Comparison of ENCODE assay signal across 9 cellular contexts in genomic region chr18:21163647-21164625, GRCh38. TPM values are rescaled to one million over a fixed set of nuclear protein-coding genes. Genes with fewer than 3 reads are reported as not detected.
DNase-seq lines count a peak whose midpoint lies in the region; ATAC-seq, FAIRE-seq and TF ChIP-seq lines count a peak whose summit lies in the region.
"Had no signal": no experiment of that assay in that cellular context is flagged by ENCODE, and none has a peak within 500 bp of the region (broad histone marks: within the 10 kb centered on the region; RNA-seq: fewer than 3 reads in every experiment).

No MANE protein-coding gene starts in this region.

- peak overlapping the region; percentile 21; the same call in 1 of the 2 replicates for H3K9ac ChIP-seq in OCI-LY1 (ENCODE audit: low read length)

- intact Hi-C loops in naive thymus-derived CD4-positive, alpha-beta T cell (cut with micrococcal nuclease): no loop called here

- H3K9me3 Mint-ChIP-seq in naive thymus-derived CD4-positive, alpha-beta T cell: peaks cover 0 to 6% (median 0%) of the 10 kb centered on the region in 11 donors
- H3K9me3 Mint-ChIP-seq in nephron progenitor cell: peaks cover 8% of the 10 kb centered on the region
- H3K9me3 Mint-ChIP-seq in activated CD8-positive, alpha-beta T cell treated with anti-CD3 and anti-CD28 coated beads, Interleukin-2, amount 10 ng/mL, durations not matched to agents 7 days and 5 days (ENCODE audit: insufficient read depth): no peaks in the 10 kb centered on the region
- H3K9me3 Mint-ChIP-seq: activated naive CD4-positive, alpha-beta T cell treated with anti-CD3 and anti-CD28 coated beads, Interleukin-2, amount 50 U/mL, for 24 hours had no signal

- H3K36me3 ChIP-seq in OCI-LY1 (ENCODE audit: insufficient read depth, low read length) (no peaks in the 10 kb centered on the region), Peyer's patch (no peaks in the 10 kb centered on the region)
- no peaks in the 10 kb centered on the region for H3K36me3 ChIP-seq in naive thymus-derived CD4-positive, alpha-beta T cell (ENCODE audit: control insufficient read depth in 2 of 3, insufficient read depth in 3 of 3, low read length in 3 of 3)

- ATAC-seq in naive thymus-derived CD4-positive, alpha-beta T cell: peak; percentile 93
- no peak for ATAC-seq in activated CD8-positive, alpha-beta T cell treated with anti-CD3 and anti-CD28 coated beads, Interleukin-2, amount 10 ng/mL, durations not matched to agents 7 days and 5 days

- H4K20me1 ChIP-seq in OCI-LY1 (ENCODE audit: insufficient read depth, low read length): no peaks in the 10 kb centered on the region

- H3K27me3 ChIP-seq in OCI-LY1 (ENCODE audit: insufficient read depth, low read length): no peaks in the 10 kb centered on the region
- H3K27me3 ChIP-seq in naive thymus-derived CD4-positive, alpha-beta T cell (ENCODE audit: control insufficient read depth in 2 of 2, insufficient read depth in 2 of 2, low read length in 2 of 2): no peaks in the 10 kb centered on the region
- no peaks in the 10 kb centered on the region for H3K27me3 ChIP-seq in Peyer's patch

- no peaks in the 10 kb centered on the region for H3K36me3 Mint-ChIP-seq in naive thymus-derived CD4-positive, alpha-beta T cell
- H3K36me3 Mint-ChIP-seq in nephron progenitor cell (ENCODE audit: low read depth): peaks cover 4% of the 10 kb centered on the region
- no peaks in the 10 kb centered on the region for H3K36me3 Mint-ChIP-seq in activated CD8-positive, alpha-beta T cell treated with anti-CD3 and anti-CD28 coated beads, Interleukin-2, amount 10 ng/mL, durations not matched to agents 7 days and 5 days (ENCODE audit: low read depth)
- H3K36me3 Mint-ChIP-seq: activated naive CD4-positive, alpha-beta T cell treated with anti-CD3 and anti-CD28 coated beads, Interleukin-2, amount 50 U/mL, for 24 hours had no signal

- TF ChIP-seq CTCF in OCI-LY1 (IDR thresholded peaks at IDR 0.05; ENCODE audit: low read length) (no peak), nephron progenitor cell (IDR thresholded peaks at IDR 0.05) (no peak), Peyer's patch (IDR thresholded peaks at IDR 0.05) (no peak)

- H3K27ac ChIP-seq in OCI-LY1 (ENCODE audit: low read depth, low read length, poor library complexity, severe bottlenecking) (peak overlapping the region; percentile 19), Peyer's patch (peak overlapping the region in 2 of 4 donors; percentile 52 to 55)
- no peak overlapping the region for H3K27ac ChIP-seq in naive thymus-derived CD4-positive, alpha-beta T cell (ENCODE audit: low read depth, low read length)

- H3K27ac Mint-ChIP-seq in naive thymus-derived CD4-positive, alpha-beta T cell: no peak overlapping the region
- no peak overlapping the region for H3K27ac Mint-ChIP-seq in nephron progenitor cell
- no peak overlapping the region for H3K27ac Mint-ChIP-seq in activated CD8-positive, alpha-beta T cell treated with anti-CD3 and anti-CD28 coated beads, Interleukin-2, amount 10 ng/mL, durations not matched to agents 7 days and 5 days
- H3K27ac Mint-ChIP-seq: activated naive CD4-positive, alpha-beta T cell treated with anti-CD3 and anti-CD28 coated beads, Interleukin-2, amount 50 U/mL, for 24 hours had no signal

- peak; percentile 12 for FAIRE-seq in endometrium (lab: Jason Lieb, UNC)

- H3K4me1 Mint-ChIP-seq in naive thymus-derived CD4-positive, alpha-beta T cell: peaks cover 0 to 2% (median 0%) of the 10 kb centered on the region in 7 donors
- no peaks in the 10 kb centered on the region for H3K4me1 Mint-ChIP-seq in nephron progenitor cell
- no peaks in the 10 kb centered on the region for H3K4me1 Mint-ChIP-seq in activated CD8-positive, alpha-beta T cell treated with anti-CD3 and anti-CD28 coated beads, Interleukin-2, amount 10 ng/mL, durations not matched to agents 7 days and 5 days (ENCODE audit: low read depth)
- H3K4me1 Mint-ChIP-seq: activated naive CD4-positive, alpha-beta T cell treated with anti-CD3 and anti-CD28 coated beads, Interleukin-2, amount 50 U/mL, for 24 hours had no signal

- H3K4me1 ChIP-seq in OCI-LY1 (ENCODE audit: insufficient read depth, low read length, severe bottlenecking) (peaks cover 47% of the 10 kb centered on the region), Peyer's patch (no peaks in the 10 kb centered on the region)
- no peaks in the 10 kb centered on the region for H3K4me1 ChIP-seq in naive thymus-derived CD4-positive, alpha-beta T cell (ENCODE audit: control insufficient read depth in 2 of 2, insufficient read depth in 2 of 2, low read length in 2 of 2)

- H3K4me2 ChIP-seq in OCI-LY1 (ENCODE audit: low read length): no peak overlapping the region

- POLR2A ChIA-PET in naive thymus-derived CD4-positive, alpha-beta T cell (lab: Charles Lee): no interaction called here
- POLR2A ChIA-PET in activated CD8-positive, alpha-beta T cell treated with anti-CD3 and anti-CD28 coated beads, Interleukin-2, amount 10 ng/mL, durations not matched to agents 7 days and 5 days (lab: Charles Lee): interaction anchor here (0.7 kb wide), 1 partner anchor 32 kb away, joined by 3 read pairs; no protein-coding TSS in a partner anchor

- TF ChIP-seq POLR2A in Peyer's patch (IDR thresholded peaks at IDR 0.05): no peak

- H3K4me3 ChIP-seq in OCI-LY1 (ENCODE audit: low read depth, low read length, poor library complexity, severe bottlenecking): no peak overlapping the region
- no peak overlapping the region for H3K4me3 ChIP-seq in naive thymus-derived CD4-positive, alpha-beta T cell (ENCODE audit: low read length)
- H3K4me3 ChIP-seq in Peyer's patch: no peak overlapping the region

- 0 out of 2 replicates have a peak overlapping the region, but pooled peaks have one; percentile 32 for H2AFZ ChIP-seq in OCI-LY1 (ENCODE audit: low read length)

- no peaks in the 10 kb centered on the region for H3K9me3 ChIP-seq in OCI-LY1 (ENCODE audit: low read length)
- no peaks in the 10 kb centered on the region for H3K9me3 ChIP-seq in naive thymus-derived CD4-positive, alpha-beta T cell (ENCODE audit: control insufficient read depth in 2 of 3, low read length in 3 of 3)
- H3K9me3 ChIP-seq in Peyer's patch: no peaks in the 10 kb centered on the region

- no peaks in the 10 kb centered on the region for H3K9me2 ChIP-seq in OCI-LY1 (ENCODE audit: low read depth, low read length)

- CTCF ChIA-PET in naive thymus-derived CD4-positive, alpha-beta T cell (lab: Charles Lee): no interaction called here
- CTCF ChIA-PET in activated CD8-positive, alpha-beta T cell treated with anti-CD3 and anti-CD28 coated beads, Interleukin-2, amount 10 ng/mL, durations not matched to agents 7 days and 5 days (lab: Charles Lee): no interaction called here

- no peak overlapping the region for H3K4me3 Mint-ChIP-seq in naive thymus-derived CD4-positive, alpha-beta T cell
- H3K4me3 Mint-ChIP-seq in nephron progenitor cell: no peak overlapping the region
- H3K4me3 Mint-ChIP-seq in activated CD8-positive, alpha-beta T cell treated with anti-CD3 and anti-CD28 coated beads, Interleukin-2, amount 10 ng/mL, durations not matched to agents 7 days and 5 days: no peak overlapping the region
- H3K4me3 Mint-ChIP-seq: activated naive CD4-positive, alpha-beta T cell treated with anti-CD3 and anti-CD28 coated beads, Interleukin-2, amount 50 U/mL, for 24 hours had no signal

- no peaks in the 10 kb centered on the region for H3K79me2 ChIP-seq in OCI-LY1 (ENCODE audit: insufficient read depth, low read length)

- DNase-seq in CD1c-positive myeloid dendritic cell (ENCODE audit: extremely low spot score): peak; percentile 93
- DNase-seq in naive thymus-derived CD4-positive, alpha-beta T cell: no peak
- DNase-seq in iPS-NIHi7 (ENCODE audit: extremely low spot score): no peak
- no peak for DNase-seq in nephron progenitor cell
- no peak for DNase-seq in activated CD8-positive, alpha-beta T cell treated with anti-CD3 and anti-CD28 coated beads, Interleukin-2, amount 10 ng/mL, durations not matched to agents 7 days and 5 days
- DNase-seq in Peyer's patch: no peak

- H3F3A ChIP-seq in OCI-LY1 (ENCODE audit: insufficient read depth, low read length): no peaks in the 10 kb centered on the region

- H3K27me3 Mint-ChIP-seq in naive thymus-derived CD4-positive, alpha-beta T cell: peaks cover 0 to 16% (median 5%) of the 10 kb centered on the region in 5 donors
- H3K27me3 Mint-ChIP-seq in nephron progenitor cell (ENCODE audit: low read depth, poor library complexity): peaks cover 11% of the 10 kb centered on the region
- H3K27me3 Mint-ChIP-seq in activated CD8-positive, alpha-beta T cell treated with anti-CD3 and anti-CD28 coated beads, Interleukin-2, amount 10 ng/mL, durations not matched to agents 7 days and 5 days (ENCODE audit: low read depth): peaks cover 3% of the 10 kb centered on the region

RNA-seq across cellular contexts. Expression of gene ROCK1, which starts 52.3 kb away (rescaled TPM):
- total RNA-seq in naive thymus-derived CD4-positive, alpha-beta T cell: 10 to 100 TPM; 66.2 to 97.5 (median 75.8) TPM
- 10 to 100 TPM; 27.6 to 39.2 TPM for polyA plus RNA-seq in naive thymus-derived CD4-positive, alpha-beta T cell
- total RNA-seq in activated CD8-positive, alpha-beta T cell treated with anti-CD3 and anti-CD28 coated beads, Interleukin-2, amount 10 ng/mL, durations not matched to agents 7 days and 5 days: 10 to 100 TPM; 63.7 to 69.4 TPM
- total RNA-seq in Peyer's patch: 100 to 1,000 TPM in 1 of 4 donors, 10 to 100 TPM in 3; 40.6 to 111 (median 54.9) TPM
